In the genomic region with DNA sequence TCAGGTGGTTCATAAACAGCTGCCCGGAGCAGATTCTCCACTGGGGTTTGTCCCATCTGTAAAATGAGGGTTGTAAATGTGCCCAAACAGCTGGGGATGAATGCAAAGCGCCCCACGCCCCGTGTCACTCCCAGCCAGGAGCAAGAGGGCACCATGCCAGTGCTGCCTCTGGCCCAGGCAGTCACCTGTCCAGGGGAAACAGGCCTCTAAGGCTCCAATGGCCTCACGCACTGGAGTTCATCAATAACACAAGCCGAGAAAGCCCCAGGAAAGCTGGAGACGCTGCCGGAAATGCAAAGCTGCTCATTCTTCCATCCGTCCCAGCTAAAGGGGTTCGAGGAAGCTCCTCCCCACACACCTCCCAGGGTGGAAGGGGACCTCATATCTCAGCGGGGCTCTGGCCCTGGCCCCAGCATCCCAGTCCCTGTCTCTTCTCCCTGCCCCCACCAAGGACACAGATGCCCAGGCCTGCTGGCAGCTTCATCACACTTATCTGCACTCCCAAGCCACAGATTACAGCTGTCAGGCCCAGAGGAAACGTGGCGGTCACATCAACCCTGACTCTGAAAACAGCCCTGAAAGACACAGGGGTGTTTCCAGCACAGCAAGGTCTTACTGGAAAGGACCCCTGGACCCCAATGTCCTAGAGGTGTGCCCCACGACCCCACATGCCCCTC, we compare ENCODE assay signal across 15 cellular contexts. TPM values are rescaled to one million over a fixed set of nuclear protein-coding genes. Genes with fewer than 3 reads are reported as not detected.
DNase-seq lines count a peak whose midpoint lies in the region; ATAC-seq and TF ChIP-seq lines count a peak whose summit lies in the region.
"Had no signal": no experiment of that assay in that cellular context is flagged by ENCODE, and none has a peak within 500 bp of the region (broad histone marks: within the 10 kb centered on the region; RNA-seq: fewer than 3 reads in every experiment).

No MANE protein-coding gene starts in this region.

- H3K27me3 ChIP-seq in esophagus muscularis mucosa (no peaks in the 10 kb centered on the region), mucosa of rectum (ENCODE audit: control insufficient read depth in 2 of 2, insufficient read depth in 2 of 2, low read length in 2 of 2) (no peaks in the 10 kb centered on the region), tibial nerve (no peaks in the 10 kb centered on the region)
- no peaks in the 10 kb centered on the region for H3K27me3 ChIP-seq in effector memory CD4-positive, alpha-beta T cell (replicated peaks; ENCODE audit: control insufficient read depth, insufficient read depth, low read length, poor library complexity, severe bottlenecking)
- H3K27me3 ChIP-seq: Peyer's patch, stomach had no signal

- intact Hi-C loops in esophagus muscularis mucosa (cut with DNase I): no loop called here
- intact Hi-C loops in posterior vena cava (cut with DNase I): no loop called here

- H3K4me1 ChIP-seq in esophagus muscularis mucosa (peaks cover 27 to 38% (median 34%) of the 10 kb centered on the region in 4 donors), mucosa of rectum (ENCODE audit: control insufficient read depth in 2 of 2, insufficient read depth in 2 of 2, low read length in 2 of 2) (peaks cover 24 to 27% of the 10 kb centered on the region in 2 donors), tibial nerve (peaks cover 0 to 33% (median 16%) of the 10 kb centered on the region in 4 donors)
- H3K4me1 ChIP-seq in effector memory CD4-positive, alpha-beta T cell (ENCODE audit: control insufficient read depth, insufficient read depth, low read length, poor library complexity, severe bottlenecking): no peaks in the 10 kb centered on the region
- H3K4me1 ChIP-seq: parathyroid adenoma had no signal

- TF ChIP-seq POLR2A in esophagus muscularis mucosa (IDR thresholded peaks at IDR 0.05; ENCODE audit: low read depth): no peak
- no peak for TF ChIP-seq POLR2A in tibial nerve (IDR thresholded peaks at IDR 0.05)

- H3K4me3 ChIP-seq in esophagus muscularis mucosa: no peak overlapping the region
- H3K4me3 ChIP-seq in mucosa of rectum (ENCODE audit: low read length in 2 of 2): no peak overlapping the region
- H3K4me3 ChIP-seq in tibial nerve: no peak overlapping the region
- H3K4me3 ChIP-seq in effector memory CD4-positive, alpha-beta T cell (ENCODE audit: insufficient read depth, low read depth, low read length, poor library complexity, severe bottlenecking): no peak overlapping the region
- H3K4me3 ChIP-seq: Peyer's patch, stomach had no signal

- H3K9me3 ChIP-seq in esophagus muscularis mucosa (no peaks in the 10 kb centered on the region), mucosa of rectum (ENCODE audit: control insufficient read depth in 2 of 2, low read length in 2 of 2) (no peaks in the 10 kb centered on the region), tibial nerve (no peaks in the 10 kb centered on the region)
- H3K9me3 ChIP-seq in effector memory CD4-positive, alpha-beta T cell (ENCODE audit: control insufficient read depth, low read length): no peaks in the 10 kb centered on the region
- H3K9me3 ChIP-seq: Peyer's patch, stomach had no signal

- 81% methylated on average over 13 of the region's 14 CpGs for WGBS in esophagus muscularis mucosa
- WGBS in tibial nerve, 2 donors: 74 to 82% methylated on average over 13 to 14 of the region's 14 CpGs

- H3K9ac ChIP-seq in mucosa of rectum (ENCODE audit: low read depth in 1 of 2, low read length in 2 of 2): peak overlapping the region in 1 of 2 donors; percentile 60
- H3K9ac ChIP-seq: parathyroid adenoma had no signal

- DNase-seq in esophagus muscularis mucosa (ENCODE audit: extremely low spot score) (no peak), tibial nerve (ENCODE audit: low spot score in 2 of 2) (no peak), posterior vena cava (ENCODE audit: low spot score) (no peak)
- DNase-seq in effector memory CD4-positive, alpha-beta T cell: no peak
- DNase-seq: activated naive CD8-positive, alpha-beta T cell treated with anti-CD3 and anti-CD28 coated beads, Interleukin-2, amount 50 U/mL, for 24 hours; CD8-positive, alpha-beta T cell; effector CD4-positive, alpha-beta T cell; Peyer's patch; stimulated activated CD4-positive, alpha-beta T cell treated with anti-CD3 and anti-CD28 coated beads, Interleukin-4, amount 100 ng/mL, for 24 hours; stomach had no signal

- H3K36me3 ChIP-seq in esophagus muscularis mucosa (no peaks in the 10 kb centered on the region), mucosa of rectum (ENCODE audit: control insufficient read depth in 2 of 2, insufficient read depth in 2 of 2, low read length in 2 of 2) (no peaks in the 10 kb centered on the region), tibial nerve (no peaks in the 10 kb centered on the region)
- no peaks in the 10 kb centered on the region for H3K36me3 ChIP-seq in effector memory CD4-positive, alpha-beta T cell (ENCODE audit: control insufficient read depth, insufficient read depth, low read length)
- H3K36me3 ChIP-seq: Peyer's patch, stomach had no signal

- TF ChIP-seq EP300 in esophagus muscularis mucosa (IDR thresholded peaks at IDR 0.05) (no peak), tibial nerve (IDR thresholded peaks at IDR 0.05) (no peak)

- ATAC-seq in SK-N-SH treated with all-trans-retinoic acid at 6 μM for 48 hours (no peak), GM19467 (IDR thresholded peaks at IDR 0.05; ENCODE audit: unreplicated experiment) (no peak)
- ATAC-seq: activated naive CD8-positive, alpha-beta T cell treated with anti-CD3 and anti-CD28 coated beads, Interleukin-2, amount 50 U/mL, for 24 hours; CD8-positive, alpha-beta T cell had no signal

- peak overlapping the region in 3 of 4 donors; percentile 11 to 31 (median 26) for H3K27ac ChIP-seq in esophagus muscularis mucosa (replicated peaks in 1 of 4)
- peak overlapping the region; percentile 77 to 81 for H3K27ac ChIP-seq in mucosa of rectum (ENCODE audit: low read depth in 2 of 2, low read length in 2 of 2)
- peak overlapping the region in 3 of 4 donors; percentile 20 to 66 (median 27) for H3K27ac ChIP-seq in tibial nerve
- H3K27ac ChIP-seq in effector memory CD4-positive, alpha-beta T cell (ENCODE audit: insufficient read depth, low read length, poor library complexity, severe bottlenecking): no peak overlapping the region
- H3K27ac ChIP-seq: HL-60, parathyroid adenoma had no signal

- TF ChIP-seq CTCF in esophagus muscularis mucosa (IDR thresholded peaks at IDR 0.05) (no peak), tibial nerve (IDR thresholded peaks at IDR 0.05) (no peak)

TF ChIP-seq in SK-N-SH treated with all-trans-retinoic acid at 6 μM for 48 hours, 23 proteins besides CTCF, POLR2A, EP300 and RAD21:
- TF ChIP-seq TSHZ2 (CRISPR knock-in tag; IDR thresholded peaks at IDR 0.05) (peak; percentile 55; the same call in 1 of the 2 replicates), ZFP3 (CRISPR knock-in tag; IDR thresholded peaks at IDR 0.05) (no peak), OSR1 (CRISPR knock-in tag; IDR thresholded peaks at IDR 0.05) (no peak), CSDC2 (CRISPR knock-in tag; IDR thresholded peaks at IDR 0.05) (no peak)

RNA-seq across cellular contexts. Expression of gene SCARB1, which starts 21.5 kb away (rescaled TPM):
- total RNA-seq in esophagus muscularis mucosa: 10 to 100 TPM in 2 of 4 donors, 1 to 10 TPM in 2; 8.3 to 24.1 (median 13.0) TPM
- 10 to 100 TPM; 15.3 to 55.3 (median 29.7) TPM for total RNA-seq in tibial nerve
- total RNA-seq in posterior vena cava: 10 to 100 TPM; 13.0 to 14.3 TPM
